8 cellular contexts compared by ENCODE assay signal in genomic region chr2:224284134-224284946, GRCh38.
A peak's percentile ranks its signal among the peaks of the same experiment; 100 is the strongest.
DNase-seq lines count a peak whose midpoint lies in the region; ATAC-seq and TF ChIP-seq lines count a peak whose summit lies in the region.

No MANE protein-coding gene starts in this region.

- no peaks in the 10 kb centered on the region for H3K9me3 Mint-ChIP-seq in activated CD4-positive, alpha-beta memory T cell treated with anti-CD3 and anti-CD28 coated beads, Interleukin-2, amount 10 ng/mL, durations not matched to agents 7 days and 5 days

- H3K4me1 ChIP-seq in heart left ventricle (peaks cover 0 to 15% (median 0%) of the 10 kb centered on the region in 12 donors), SJCRH30 (peaks cover 22% of the 10 kb centered on the region), prostate gland (replicated peaks) (no peaks in the 10 kb centered on the region)

- TF ChIP-seq CTCF in heart left ventricle (IDR thresholded peaks at IDR 0.05) (peak; percentile 53 to 84 (median 66)), prostate gland (IDR thresholded peaks at IDR 0.05) (peak; percentile 32 to 88 (median 80))

- H3K36me3 ChIP-seq in heart left ventricle (no peaks in the 10 kb centered on the region), SJCRH30 (no peaks in the 10 kb centered on the region), prostate gland (no peaks in the 10 kb centered on the region)

- peaks cover 31% of the 10 kb centered on the region for H3K27me3 Mint-ChIP-seq in activated CD4-positive, alpha-beta memory T cell treated with anti-CD3 and anti-CD28 coated beads, Interleukin-2, amount 10 ng/mL, durations not matched to agents 7 days and 5 days

- TF ChIP-seq POLR2A in heart left ventricle (IDR thresholded peaks at IDR 0.05) (no peak), prostate gland (IDR thresholded peaks at IDR 0.05) (no peak)

- H3K27ac Mint-ChIP-seq in activated CD4-positive, alpha-beta memory T cell treated with anti-CD3 and anti-CD28 coated beads, Interleukin-2, amount 10 ng/mL, durations not matched to agents 7 days and 5 days = no peak overlapping the region

- ATAC-seq in heart left ventricle = peak in 1 of 4 donors; percentile 47
- ATAC-seq in Right ventricle myocardium inferior = no peak

- H3K27ac ChIP-seq in heart left ventricle (no peak overlapping the region), SJCRH30 (no peak overlapping the region), prostate gland (no peak overlapping the region)

- intact Hi-C loops in heart left ventricle (cut with DNase I) = loop anchor here (1.0 to 10.0 kb wide), 12 partner anchors 140 to 316 kb away; partner anchors contain the start of gene SERPINE2 (in 2 of the 10)
- intact Hi-C loops in Right ventricle myocardium inferior (cut with DNase I) = loop anchor here (1.0 kb wide), 2 partner anchors 291 to 314 kb away; no protein-coding TSS in a partner anchor
- intact Hi-C loops in prostate gland (cut with DNase I) = loop anchor here (2.0 kb wide), 2 partner anchors 292 to 314 kb away; no protein-coding TSS in a partner anchor

- H3K9me3 ChIP-seq in heart left ventricle (no peaks in the 10 kb centered on the region), SJCRH30 (replicated peaks) (no peaks in the 10 kb centered on the region), prostate gland (no peaks in the 10 kb centered on the region)

- H3K4me3 Mint-ChIP-seq in activated CD4-positive, alpha-beta memory T cell treated with anti-CD3 and anti-CD28 coated beads, Interleukin-2, amount 10 ng/mL, durations not matched to agents 7 days and 5 days = no peak overlapping the region

- no peak overlapping the region for H3K4me3 ChIP-seq in heart left ventricle
- no peak overlapping the region for H3K4me3 ChIP-seq in SJCRH30
- H3K4me3 ChIP-seq in prostate gland = no peak overlapping the region

- H3K4me1 Mint-ChIP-seq in activated CD4-positive, alpha-beta memory T cell treated with anti-CD3 and anti-CD28 coated beads, Interleukin-2, amount 10 ng/mL, durations not matched to agents 7 days and 5 days = no peaks in the 10 kb centered on the region

- WGBS in heart left ventricle, 4 donors = 31 to 55% (median 40%) methylated on average over 1 of the region's 1 CpG
- WGBS in prostate gland = 61% methylated on average over 1 of the region's 1 CpG

- POLR2A ChIA-PET in activated CD4-positive, alpha-beta memory T cell treated with anti-CD3 and anti-CD28 coated beads, Interleukin-2, amount 10 ng/mL, durations not matched to agents 7 days and 5 days (lab: Charles Lee) = no interaction called here

- peaks cover 0 to 16% (median 2%) of the 10 kb centered on the region in 9 donors for H3K27me3 ChIP-seq in heart left ventricle
- H3K27me3 ChIP-seq in SJCRH30 = no peaks in the 10 kb centered on the region
- no peaks in the 10 kb centered on the region for H3K27me3 ChIP-seq in prostate gland (replicated peaks; ENCODE audit: insufficient read depth)

- H3K36me3 Mint-ChIP-seq in activated CD4-positive, alpha-beta memory T cell treated with anti-CD3 and anti-CD28 coated beads, Interleukin-2, amount 10 ng/mL, durations not matched to agents 7 days and 5 days (ENCODE audit: low read depth) = no peaks in the 10 kb centered on the region

- CTCF ChIA-PET in activated CD4-positive, alpha-beta memory T cell treated with anti-CD3 and anti-CD28 coated beads, Interleukin-2, amount 10 ng/mL, durations not matched to agents 7 days and 5 days (lab: Charles Lee) = interaction anchor here (0.7 to 10.3 kb wide), 11 partner anchors 9 to 826 kb away, joined by 3 to 157 read pairs (median 3); no protein-coding TSS in a partner anchor

- DNase-seq in heart left ventricle (no peak), Right ventricle myocardium inferior (ENCODE audit: missing footprints) (no peak), HT1080 (ENCODE audit: low read depth) (peak; percentile 46), SJCRH30 (peak; percentile 19 to 76), fibroblast of the conjunctiva (ENCODE audit: low read depth) (peak; percentile 9), prostate gland (ENCODE audit: low spot score) (peak; percentile 24), GM19240 (ENCODE audit: insufficient read length, low spot score) (no peak)
- no peak for DNase-seq in activated CD4-positive, alpha-beta memory T cell treated with anti-CD3 and anti-CD28 coated beads, Interleukin-2, amount 10 ng/mL, durations not matched to agents 7 days and 5 days

Comparison
In these comparisons a context has a peak if more than half of its experiments do, and no peak if none do; other contexts are left out.
1. DNase-seq: peak in HT1080 (single experiment), SJCRH30 (2 of 2), fibroblast of the conjunctiva (single experiment) and prostate gland (single experiment); none in heart left ventricle (0 of 5), Right ventricle myocardium inferior (single experiment), activated CD4-positive, alpha-beta memory T cell treated with anti-CD3 and anti-CD28 coated beads, Interleukin-2, amount 10 ng/mL, durations not matched to agents 7 days and 5 days (single experiment) and GM19240 (single experiment).